34 cellular contexts compared by ENCODE assay signal in the genomic region with DNA sequence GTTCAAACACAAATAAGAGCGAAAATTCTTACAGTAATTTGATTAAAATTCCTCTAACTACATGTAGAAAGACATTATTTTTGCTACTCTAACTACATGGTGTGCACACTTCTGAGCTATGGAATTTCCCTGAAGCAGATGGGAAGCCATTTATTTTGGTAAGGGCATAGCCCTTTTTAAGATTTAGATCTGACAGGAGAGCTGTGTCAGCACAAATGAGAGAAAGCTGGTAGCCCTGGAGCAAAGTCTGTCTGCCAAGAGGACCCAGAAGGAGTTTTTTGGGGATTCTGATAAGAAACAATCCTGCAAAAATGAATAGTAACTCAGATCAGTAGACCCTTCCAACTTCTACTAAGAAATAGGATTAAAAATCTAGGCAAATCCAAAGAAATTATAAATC.
"Had no signal": no experiment of that assay in that cellular context is flagged by ENCODE, and none has a peak within 500 bp of the region (broad histone marks: within the 10 kb centered on the region; RNA-seq: fewer than 3 reads in every experiment).

No MANE protein-coding gene starts in this region.

- H3K4me3 ChIP-seq: ascending aorta, breast epithelium, cardiac muscle cell, coronary artery, dorsolateral prefrontal cortex, esophagus muscularis mucosa, gastrocnemius medialis, heart right ventricle, hepatocyte had no signal

- H3K4me3 Mint-ChIP-seq: activated CD4-positive, alpha-beta memory T cell treated with anti-CD3 and anti-CD28 coated beads for 36 hours; activated CD4-positive, alpha-beta T cell treated with anti-CD3 and anti-CD28 coated beads for 36 hours; activated CD4-positive, alpha-beta T cell treated with anti-CD3 and anti-CD28 coated beads, Interleukin-2, amount 10 ng/mL, durations not matched to agents 24 days and 14 days; activated CD8-positive, alpha-beta memory T cell treated with anti-CD3 and anti-CD28 coated beads, Interleukin-2, amount 10 ng/mL, durations not matched to agents 7 days and 5 days; activated CD8-positive, alpha-beta T cell treated with anti-CD3 and anti-CD28 coated beads, Interleukin-2, amount 10 ng/mL, durations not matched to agents 7 days and 5 days; activated naive CD4-positive, alpha-beta T cell treated with anti-CD3 and anti-CD28 coated beads, Interleukin-2, amount 10 ng/mL, durations not matched to agents 7 days and 5 days; activated naive CD8-positive, alpha-beta T cell treated with anti-CD3 and anti-CD28 coated beads, Interleukin-2, amount 10 ng/mL, durations not matched to agents 7 days and 5 days; activated T-cell treated with anti-CD3 and anti-CD28 coated beads, Interleukin-2, amount 50 U/mL, for 24 hours; activated T-cell treated with anti-CD3 and anti-CD28 coated beads, Interleukin-2, amount 50 U/mL, for 72 hours; brain; dendritic cell treated with granulocyte-macrophage colony-stimulating factor and Interleukin-4, amounts not matched to agents 40 ng/mL and 50 ng/mL, for 4 days; endodermal cell had no signal

- H3K9me3 Mint-ChIP-seq: activated CD4-positive, alpha-beta T cell treated with anti-CD3 and anti-CD28 coated beads, Interleukin-2, amount 10 ng/mL, durations not matched to agents 24 days and 14 days; activated naive CD4-positive, alpha-beta T cell treated with anti-CD3 and anti-CD28 coated beads, Interleukin-2, amount 10 ng/mL, durations not matched to agents 7 days and 5 days; activated naive CD8-positive, alpha-beta T cell treated with anti-CD3 and anti-CD28 coated beads, Interleukin-2, amount 10 ng/mL, durations not matched to agents 7 days and 5 days; dendritic cell treated with granulocyte-macrophage colony-stimulating factor and Interleukin-4, amounts not matched to agents 40 ng/mL and 50 ng/mL, for 4 days; endodermal cell had no signal

- H2AFZ ChIP-seq: hepatocyte had no signal

- H3K4me1 ChIP-seq: ascending aorta, breast epithelium, esophagus muscularis mucosa, heart right ventricle had no signal

- DNase-seq: activated CD4-positive, alpha-beta memory T cell treated with anti-CD3 and anti-CD28 coated beads for 36 hours; activated CD4-positive, alpha-beta T cell treated with anti-CD3 and anti-CD28 coated beads for 36 hours; activated CD4-positive, alpha-beta T cell treated with anti-CD3 and anti-CD28 coated beads, Interleukin-2, amount 10 ng/mL, durations not matched to agents 24 days and 14 days; activated CD4-positive, CD25-positive, alpha-beta regulatory T cell; activated CD4-positive, CD25-positive, alpha-beta regulatory T cell treated with anti-CD3 and anti-CD28 coated beads, Interleukin-2, amount 50 U/mL, for 72 hours; activated CD8-positive, alpha-beta memory T cell treated with anti-CD3 and anti-CD28 coated beads, Interleukin-2, amount 10 ng/mL, durations not matched to agents 7 days and 5 days; activated CD8-positive, alpha-beta memory T cell treated with anti-CD3 and anti-CD28 coated beads, Interleukin-2, amount 50 U/mL, for 48 hours; activated CD8-positive, alpha-beta T cell treated with anti-CD3 and anti-CD28 coated beads, Interleukin-2, amount 10 ng/mL, durations not matched to agents 7 days and 5 days; activated gamma-delta T cell; activated naive CD4-positive, alpha-beta T cell; activated naive CD4-positive, alpha-beta T cell treated with anti-CD3 and anti-CD28 coated beads, Interleukin-2, amount 10 ng/mL, durations not matched to agents 7 days and 5 days; activated naive CD8-positive, alpha-beta T cell treated with anti-CD3 and anti-CD28 coated beads, Interleukin-2, amount 10 ng/mL, durations not matched to agents 7 days and 5 days; activated T-cell treated with anti-CD3 and anti-CD28 coated beads for 4 hours; activated T-cell treated with anti-CD3 and anti-CD28 coated beads, Interleukin-2, amount 50 U/mL, for 24 hours; activated T-cell treated with anti-CD3 and anti-CD28 coated beads, Interleukin-2, amount 50 U/mL, for 72 hours; central memory CD4-positive, alpha-beta T cell; cerebellar nuclear complex; dorsolateral prefrontal cortex; effector memory CD4-positive, alpha-beta T cell; endodermal cell; erythroblast; foreskin keratinocyte; gastrocnemius medialis; heart right ventricle; T-helper 2 cell had no signal

- H3K36me3 ChIP-seq: ascending aorta, breast epithelium, cardiac muscle cell, esophagus muscularis mucosa, gastrocnemius medialis, heart right ventricle had no signal

- H3K36me3 Mint-ChIP-seq: activated CD4-positive, alpha-beta memory T cell treated with anti-CD3 and anti-CD28 coated beads for 36 hours; activated CD8-positive, alpha-beta memory T cell treated with anti-CD3 and anti-CD28 coated beads, Interleukin-2, amount 10 ng/mL, durations not matched to agents 7 days and 5 days; activated naive CD4-positive, alpha-beta T cell treated with anti-CD3 and anti-CD28 coated beads, Interleukin-2, amount 10 ng/mL, durations not matched to agents 7 days and 5 days; activated naive CD4-positive, alpha-beta T cell treated with anti-CD3 and anti-CD28 coated beads, Interleukin-2, amount 50 U/mL, for 72 hours; activated naive CD8-positive, alpha-beta T cell treated with anti-CD3 and anti-CD28 coated beads, Interleukin-2, amount 10 ng/mL, durations not matched to agents 7 days and 5 days; brain had no signal

- H3K27me3 ChIP-seq: ascending aorta, breast epithelium, cardiac muscle cell, dorsolateral prefrontal cortex, esophagus muscularis mucosa, foreskin keratinocyte, gastrocnemius medialis, heart right ventricle, hepatocyte had no signal

- ATAC-seq: activated CD4-positive, alpha-beta T cell treated with anti-CD3 and anti-CD28 coated beads for 36 hours; activated CD8-positive, alpha-beta memory T cell treated with anti-CD3 and anti-CD28 coated beads, Interleukin-2, amount 10 ng/mL, durations not matched to agents 7 days and 5 days; activated CD8-positive, alpha-beta T cell treated with anti-CD3 and anti-CD28 coated beads, Interleukin-2, amount 10 ng/mL, durations not matched to agents 7 days and 5 days; activated naive CD4-positive, alpha-beta T cell treated with anti-CD3 and anti-CD28 coated beads, Interleukin-2, amount 50 U/mL, for 72 hours; activated T-cell treated with anti-CD3 and anti-CD28 coated beads, Interleukin-2, amount 50 U/mL, for 72 hours; foreskin keratinocyte; gastrocnemius medialis; heart right ventricle had no signal

- H3K79me2 ChIP-seq: hepatocyte had no signal

- H3K4me2 ChIP-seq: hepatocyte had no signal

- H3K27ac ChIP-seq: ascending aorta, breast epithelium, cardiac muscle cell, coronary artery, dorsolateral prefrontal cortex, esophagus muscularis mucosa, foreskin keratinocyte, gastrocnemius medialis, heart right ventricle, hepatocyte had no signal

- H3K27ac Mint-ChIP-seq: activated CD4-positive, alpha-beta memory T cell treated with anti-CD3 and anti-CD28 coated beads for 36 hours; activated CD4-positive, alpha-beta T cell treated with anti-CD3 and anti-CD28 coated beads for 36 hours; activated CD4-positive, alpha-beta T cell treated with anti-CD3 and anti-CD28 coated beads, Interleukin-2, amount 10 ng/mL, durations not matched to agents 24 days and 14 days; activated CD8-positive, alpha-beta memory T cell treated with anti-CD3 and anti-CD28 coated beads, Interleukin-2, amount 10 ng/mL, durations not matched to agents 7 days and 5 days; activated CD8-positive, alpha-beta T cell treated with anti-CD3 and anti-CD28 coated beads, Interleukin-2, amount 10 ng/mL, durations not matched to agents 7 days and 5 days; activated naive CD4-positive, alpha-beta T cell treated with anti-CD3 and anti-CD28 coated beads, Interleukin-2, amount 10 ng/mL, durations not matched to agents 7 days and 5 days; activated naive CD4-positive, alpha-beta T cell treated with anti-CD3 and anti-CD28 coated beads, Interleukin-2, amount 50 U/mL, for 72 hours; activated naive CD8-positive, alpha-beta T cell treated with anti-CD3 and anti-CD28 coated beads, Interleukin-2, amount 10 ng/mL, durations not matched to agents 7 days and 5 days; activated T-cell treated with anti-CD3 and anti-CD28 coated beads, Interleukin-2, amount 50 U/mL, for 24 hours; activated T-cell treated with anti-CD3 and anti-CD28 coated beads, Interleukin-2, amount 50 U/mL, for 72 hours; brain; dendritic cell treated with granulocyte-macrophage colony-stimulating factor and Interleukin-4, amounts not matched to agents 40 ng/mL and 50 ng/mL, for 4 days; endodermal cell had no signal

- H3K27me3 Mint-ChIP-seq: activated CD4-positive, alpha-beta memory T cell treated with anti-CD3 and anti-CD28 coated beads for 36 hours; activated CD4-positive, alpha-beta T cell treated with anti-CD3 and anti-CD28 coated beads, Interleukin-2, amount 10 ng/mL, durations not matched to agents 24 days and 14 days; activated CD8-positive, alpha-beta memory T cell treated with anti-CD3 and anti-CD28 coated beads, Interleukin-2, amount 10 ng/mL, durations not matched to agents 7 days and 5 days; activated naive CD4-positive, alpha-beta T cell treated with anti-CD3 and anti-CD28 coated beads, Interleukin-2, amount 10 ng/mL, durations not matched to agents 7 days and 5 days; activated naive CD8-positive, alpha-beta T cell treated with anti-CD3 and anti-CD28 coated beads, Interleukin-2, amount 10 ng/mL, durations not matched to agents 7 days and 5 days; activated T-cell treated with anti-CD3 and anti-CD28 coated beads, Interleukin-2, amount 50 U/mL, for 24 hours; brain; dendritic cell treated with granulocyte-macrophage colony-stimulating factor and Interleukin-4, amounts not matched to agents 40 ng/mL and 50 ng/mL, for 4 days had no signal

- H3K9me3 ChIP-seq: ascending aorta, breast epithelium, esophagus muscularis mucosa, gastrocnemius medialis, heart right ventricle had no signal

- H3K4me1 Mint-ChIP-seq: activated CD4-positive, alpha-beta T cell treated with anti-CD3 and anti-CD28 coated beads for 36 hours; activated CD4-positive, alpha-beta T cell treated with anti-CD3 and anti-CD28 coated beads, Interleukin-2, amount 10 ng/mL, durations not matched to agents 24 days and 14 days; activated CD8-positive, alpha-beta memory T cell treated with anti-CD3 and anti-CD28 coated beads, Interleukin-2, amount 10 ng/mL, durations not matched to agents 7 days and 5 days; activated naive CD4-positive, alpha-beta T cell treated with anti-CD3 and anti-CD28 coated beads, Interleukin-2, amount 10 ng/mL, durations not matched to agents 7 days and 5 days; activated naive CD8-positive, alpha-beta T cell treated with anti-CD3 and anti-CD28 coated beads, Interleukin-2, amount 10 ng/mL, durations not matched to agents 7 days and 5 days; brain had no signal
